11 cellular contexts compared by ENCODE assay signal in genomic region chr20:25539742-25540201, GRCh38. TPM values are rescaled to one million over a fixed set of nuclear protein-coding genes. Genes with fewer than 3 reads are reported as not detected.
DNase-seq lines count a peak whose midpoint lies in the region; ATAC-seq and TF ChIP-seq lines count a peak whose summit lies in the region.
"Had no signal": no experiment of that assay in that cellular context is flagged by ENCODE, and none has a peak within 500 bp of the region (broad histone marks: within the 10 kb centered on the region; RNA-seq: fewer than 3 reads in every experiment).

No MANE protein-coding gene starts in this region.

- H3K4me3 ChIP-seq in WI38 (ENCODE audit: low read depth, low read length) (peak overlapping the region; percentile 38), psoas muscle (peak overlapping the region; percentile 62), smooth muscle cell (no peak overlapping the region)

- peaks cover 66% of the 10 kb centered on the region for H3K79me2 ChIP-seq in smooth muscle cell (ENCODE audit: low read depth)

- no peaks in the 10 kb centered on the region for H3K4me1 ChIP-seq in psoas muscle
- H3K4me1 ChIP-seq in smooth muscle cell (ENCODE audit: low read depth), result peaks cover 5% of the 10 kb centered on the region
- H3K4me1 ChIP-seq: colonic mucosa had no signal

- 26 to 51% (median 27%) methylated on average over 10 of the region's 10 CpGs for WGBS in psoas muscle, 3 donors
- 98% methylated on average over 10 of the region's 10 CpGs for WGBS in smooth muscle cell (ENCODE audit: low lambda C conversion rate)

- intact Hi-C loops in head of caudate nucleus (cut with DNase I), result loop anchor here (10.0 kb wide), 1 partner anchor 85 kb away; the partner anchor contains the start of gene NANP
- intact Hi-C loops in psoas muscle (cut with DNase I), result no loop called here

- ATAC-seq in psoas muscle (peak in 3 of 4 donors; percentile 40 to 66 (median 52)), GM21737 (IDR thresholded peaks at IDR 0.05; ENCODE audit: unreplicated experiment) (no peak)

- H3F3A ChIP-seq in smooth muscle cell (ENCODE audit: low read depth), result peaks cover 16% of the 10 kb centered on the region

- H3K9me3 ChIP-seq in psoas muscle (no peaks in the 10 kb centered on the region), smooth muscle cell (replicated peaks; ENCODE audit: low read depth) (no peaks in the 10 kb centered on the region)
- H3K9me3 ChIP-seq: colonic mucosa had no signal

- H3K27ac ChIP-seq in psoas muscle (peak overlapping the region; percentile 50), smooth muscle cell (ENCODE audit: low read depth) (no peak overlapping the region)
- H3K27ac ChIP-seq: colonic mucosa had no signal

- TF ChIP-seq CTCF in WI38 (IDR thresholded peaks at IDR 0.05; ENCODE audit: low read depth, low read length) (no peak), psoas muscle (IDR thresholded peaks at IDR 0.05) (no peak), smooth muscle cell (IDR thresholded peaks at IDR 0.05; ENCODE audit: borderline replicate concordance, insufficient read depth, poor library complexity, severe bottlenecking) (no peak)

- in situ Hi-C loops in G401 (cut with HindIII; ENCODE audit: low sequenced_read_pairs), result no loop called here

- H4K20me1 ChIP-seq in smooth muscle cell (ENCODE audit: low read depth), result peaks cover 100% of the 10 kb centered on the region

- no peaks in the 10 kb centered on the region for H3K27me3 ChIP-seq in psoas muscle (ENCODE audit: insufficient read depth in 3 of 3, low read length in 2 of 3)
- H3K27me3 ChIP-seq in smooth muscle cell (ENCODE audit: low read depth), result no peaks in the 10 kb centered on the region
- H3K27me3 ChIP-seq: colonic mucosa had no signal

- H2AFZ ChIP-seq in smooth muscle cell (ENCODE audit: low read depth), result no peak overlapping the region

- H3K4me2 ChIP-seq in smooth muscle cell, result no peak overlapping the region

- DNase-seq in G401 (ENCODE audit: low spot score) (peak; percentile 66), head of caudate nucleus (peak in 39 of 42 donors; percentile 30 to 79 (median 53)), psoas muscle (no peak), smooth muscle cell (lab: John Stamatoyannopoulos, UW; ENCODE audit: unreplicated experiment) (no peak), T1000 (lab: John Stamatoyannopoulos, UW) (no peak), HK-2 (ENCODE audit: unreplicated experiment) (no peak)
- DNase-seq: Calu3, colonic mucosa, SIG-M5 had no signal

- H3K9ac ChIP-seq in smooth muscle cell (ENCODE audit: low read depth), result no peak overlapping the region

- H3K36me3 ChIP-seq in psoas muscle (ENCODE audit: insufficient read depth in 1 of 2, low read depth in 1 of 2), result no peaks in the 10 kb centered on the region
- no peaks in the 10 kb centered on the region for H3K36me3 ChIP-seq in smooth muscle cell (ENCODE audit: low read depth)
- H3K36me3 ChIP-seq: colonic mucosa had no signal

RNA-seq across cellular contexts. Expression of gene NINL, which starts 45.6 kb away (rescaled TPM):
- 16.5 and 20.8 TPM in 2 replicates for total RNA-seq in G401 (2014; rRNA removed; shearing (Covaris generic))
- total RNA-seq in psoas muscle (1 to 10 TPM in 1 of 4 donors, under 1 TPM in 3; 0.22 to 1.3 (median 0.48) TPM), smooth muscle cell (12.2 and 13.9 TPM in 2 replicates)
- polyA plus RNA-seq in psoas muscle (under 1 TPM; 0.23 to 0.57 (median 0.36) TPM), smooth muscle cell (10.7 and 15.0 TPM in 2 replicates)

Comparison
In these comparisons a context has a peak if more than half of its experiments do, and no peak if none do; other contexts are left out.
1. DNase-seq: peak in G401 (single experiment) and head of caudate nucleus (39 of 42); none in psoas muscle (0 of 2), smooth muscle cell (single experiment), T1000 (single experiment) and HK-2 (single experiment).